23 cellular contexts compared by ENCODE assay signal in the genomic region with DNA sequence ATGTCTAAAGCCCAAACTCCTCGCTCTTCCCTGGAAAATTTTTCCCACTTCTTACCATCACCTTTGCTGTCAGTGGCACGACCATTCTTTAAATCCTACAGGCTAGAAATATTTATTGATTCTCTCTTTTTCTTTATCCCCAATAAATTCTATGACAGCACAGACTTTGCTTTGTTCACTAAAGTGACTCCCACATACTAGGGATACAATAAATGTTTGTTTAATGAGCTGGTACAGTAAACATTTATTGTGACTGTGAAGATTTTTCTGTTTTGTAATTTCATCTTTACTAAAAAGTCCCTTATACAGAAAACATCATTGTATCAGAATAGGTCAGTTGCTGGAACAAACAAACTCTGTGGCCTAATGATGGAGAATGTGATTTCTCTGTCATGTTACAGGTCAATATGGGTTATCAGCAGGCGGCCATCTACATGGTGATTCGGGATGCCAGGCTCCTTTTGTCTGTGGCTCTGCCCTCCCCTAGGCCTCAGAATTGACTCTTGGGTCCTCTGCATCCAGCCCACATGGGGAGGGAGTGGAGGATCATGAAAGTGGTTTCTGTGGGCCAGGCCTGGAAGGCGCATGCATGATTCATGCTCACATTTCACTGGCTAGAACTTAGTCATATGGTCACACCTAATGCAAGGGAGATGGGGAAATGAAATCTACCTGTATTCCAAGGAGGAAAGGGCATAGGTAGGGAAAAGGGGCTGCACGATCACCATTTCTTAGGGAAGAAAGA. TPM values are rescaled to one million over a fixed set of nuclear protein-coding genes. Genes with fewer than 3 reads are reported as not detected.
"Had no signal": no experiment of that assay in that cellular context is flagged by ENCODE, and none has a peak within 500 bp of the region (broad histone marks: within the 10 kb centered on the region; RNA-seq: fewer than 3 reads in every experiment).

No MANE protein-coding gene starts in this region.

- H3K9me3 ChIP-seq: adrenal gland, heart right ventricle, neutrophil, pancreas, sigmoid colon had no signal

- H3K36me3 ChIP-seq: adrenal gland, heart right ventricle, neutrophil, pancreas, sigmoid colon had no signal

- H3K27me3 ChIP-seq: adrenal gland, pancreas, sigmoid colon had no signal

- FAIRE-seq: astrocyte, pancreas had no signal

- H3K4me1 ChIP-seq: adrenal gland, pancreas, sigmoid colon had no signal

- H3K4me3 ChIP-seq: adrenal gland, heart right ventricle, pancreas, sigmoid colon had no signal

- DNase-seq: activated CD4-positive, alpha-beta T cell treated with anti-CD3 and anti-CD28 coated beads for 4 hours; activated CD8-positive, alpha-beta memory T cell treated with anti-CD3 and anti-CD28 coated beads, Interleukin-2, amount 50 U/mL, for 4 hours; activated gamma-delta T cell treated with Interleukin-2 at 50 U/mL for 16 hours; adrenal gland; effector CD8-positive, alpha-beta T cell; heart right ventricle; left cardiac atrium; mesendoderm; natural killer cell; pancreas; sigmoid colon; stimulated activated CD4-positive, alpha-beta T cell treated with anti-CD3 and anti-CD28 coated beads, Interleukin-4, amount 100 ng/mL, for 24 hours; SW 1271 had no signal

- ATAC-seq: activated naive CD4-positive, alpha-beta T cell treated with anti-CD3 and anti-CD28 coated beads, Interleukin-2, amount 50 U/mL, for 72 hours; heart right ventricle; left cardiac atrium; natural killer cell; pancreas; stimulated activated memory B cell treated with anti-CD40 and anti-IgM and Interleukin-4, amounts not matched to agents 10 μg/mL and 1 μg/mL and 100 μg/mL, for 72 hours had no signal

- H3K27ac ChIP-seq: adrenal gland, heart right ventricle, neutrophil, pancreas, sigmoid colon had no signal

RNA-seq across cellular contexts. Expression of a gene that starts 22.7 kb away (rescaled TPM):
- total RNA-seq: activated naive CD4-positive, alpha-beta T cell treated with anti-CD3 and anti-CD28 coated beads, Interleukin-2, amount 50 U/mL, for 72 hours; astrocyte; cerebellum; fibroblast of lung; lower leg skin; natural killer cell; pulmonary artery endothelial cell; sigmoid colon; T-helper 2 cell treated with Interferon-gamma antibody and Interleukin-4, amounts not matched to agents 100 ng/mL and 5 ng/mL, for 36 hours; ureter had no signal
- polyA plus RNA-seq: fibroblast of lung had no signal

RNA-seq across cellular contexts. Expression of a gene that starts 28.6 kb away (rescaled TPM):
- total RNA-seq: activated naive CD4-positive, alpha-beta T cell treated with anti-CD3 and anti-CD28 coated beads, Interleukin-2, amount 50 U/mL, for 72 hours; astrocyte; cerebellum; fibroblast of lung; natural killer cell; pulmonary artery endothelial cell; sigmoid colon; T-helper 2 cell treated with Interferon-gamma antibody and Interleukin-4, amounts not matched to agents 100 ng/mL and 5 ng/mL, for 36 hours; ureter had no signal
- polyA plus RNA-seq: fibroblast of lung, heart right ventricle, pancreas had no signal

RNA-seq across cellular contexts. Expression of a gene that starts 54.3 kb away (rescaled TPM):
- total RNA-seq: activated naive CD4-positive, alpha-beta T cell treated with anti-CD3 and anti-CD28 coated beads, Interleukin-2, amount 50 U/mL, for 72 hours; adrenal gland; astrocyte; cerebellum; fibroblast of lung; left cardiac atrium; natural killer cell; pancreas; pulmonary artery endothelial cell; sigmoid colon; T-helper 2 cell treated with Interferon-gamma antibody and Interleukin-4, amounts not matched to agents 100 ng/mL and 5 ng/mL, for 36 hours; ureter had no signal
- polyA plus RNA-seq: adrenal gland, fibroblast of lung, heart right ventricle, pancreas had no signal
